In the genomic region with DNA sequence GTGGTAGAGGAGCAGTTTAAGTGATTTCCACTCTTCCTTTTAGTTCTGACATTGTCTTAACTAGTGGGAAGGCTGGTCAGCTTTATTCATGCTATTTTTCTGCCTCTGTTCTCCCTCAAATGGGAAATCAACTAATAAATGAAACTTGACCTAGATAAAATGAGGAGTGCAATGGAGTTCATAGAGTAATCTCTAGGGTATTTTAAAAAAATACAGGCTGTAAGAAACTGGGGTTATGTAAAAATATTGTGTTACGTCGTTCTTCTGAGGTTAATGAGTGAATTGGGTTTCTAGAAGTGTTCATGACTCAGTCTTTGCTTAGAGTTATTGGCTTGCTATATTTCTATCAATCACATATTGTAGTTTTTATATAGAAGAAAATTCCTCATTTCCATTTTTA, we compare ENCODE assay signal across 31 cellular contexts.
"Had no signal": no experiment of that assay in that cellular context is flagged by ENCODE, and none has a peak within 500 bp of the region (broad histone marks: within the 10 kb centered on the region; RNA-seq: fewer than 3 reads in every experiment).

No MANE protein-coding gene starts in this region.

- H3K4me3 ChIP-seq: body of pancreas, breast epithelium had no signal

- H3K27ac ChIP-seq: body of pancreas, brain microvascular endothelial cell, breast epithelium, WERI-Rb-1 had no signal

- H3K9me3 ChIP-seq: body of pancreas, breast epithelium had no signal

- ATAC-seq: activated CD4-positive, alpha-beta T cell treated with anti-CD3 and anti-CD28 coated beads for 36 hours; activated CD4-positive, CD25-positive, alpha-beta regulatory T cell treated with anti-CD3 and anti-CD28 coated beads, Interleukin-2, amount 50 U/mL, for 24 hours; activated CD8-positive, alpha-beta memory T cell treated with anti-CD3 and anti-CD28 coated beads, Interleukin-2, amount 10 ng/mL, durations not matched to agents 7 days and 5 days; activated CD8-positive, alpha-beta T cell treated with anti-CD3 and anti-CD28 coated beads, Interleukin-2, amount 10 ng/mL, durations not matched to agents 7 days and 5 days; activated naive CD8-positive, alpha-beta T cell treated with anti-CD3 and anti-CD28 coated beads, Interleukin-2, amount 50 U/mL, for 24 hours; body of pancreas; WTC11 had no signal

- H3K36me3 ChIP-seq: brain microvascular endothelial cell, breast epithelium, WERI-Rb-1 had no signal

- FAIRE-seq: astrocyte had no signal

- H3K4me1 ChIP-seq: body of pancreas, breast epithelium had no signal

- DNase-seq: activated CD4-positive, alpha-beta memory T cell treated with anti-CD3 and anti-CD28 coated beads, Interleukin-2, amount 10 ng/mL, durations not matched to agents 7 days and 5 days; activated CD4-positive, alpha-beta T cell treated with anti-CD3 and anti-CD28 coated beads for 1 hour; activated CD4-positive, alpha-beta T cell treated with anti-CD3 and anti-CD28 coated beads for 36 hours; activated CD4-positive, alpha-beta T cell treated with anti-CD3 and anti-CD28 coated beads for 48 hours; activated CD4-positive, alpha-beta T cell treated with anti-CD3 and anti-CD28 coated beads, Interleukin-2, amount 10 ng/mL, durations not matched to agents 7 days and 5 days; activated CD4-positive, alpha-beta T cell treated with anti-CD3 and anti-CD28 coated beads, Interleukin-2, amount 50 U/mL, for 48 hours; activated CD4-positive, CD25-positive, alpha-beta regulatory T cell; activated CD8-positive, alpha-beta memory T cell treated with anti-CD3 and anti-CD28 coated beads for 24 hours; activated CD8-positive, alpha-beta memory T cell treated with anti-CD3 and anti-CD28 coated beads, Interleukin-2, amount 10 ng/mL, durations not matched to agents 7 days and 5 days; activated CD8-positive, alpha-beta memory T cell treated with anti-CD3 and anti-CD28 coated beads, Interleukin-2, amount 50 U/mL, for 48 hours; activated CD8-positive, alpha-beta T cell treated with anti-CD3 and anti-CD28 coated beads, Interleukin-2, amount 10 ng/mL, durations not matched to agents 7 days and 5 days; activated effector memory CD4-positive, alpha-beta T cell treated with Interleukin-2 at 50 U/mL for 16 hours; activated gamma-delta T cell; activated naive CD4-positive, alpha-beta T cell treated with anti-CD3 and anti-CD28 coated beads, Interleukin-2, amount 10 ng/mL, durations not matched to agents 7 days and 5 days; activated naive CD4-positive, alpha-beta T cell treated with Interleukin-2 at 50 U/mL for 16 hours; activated naive CD8-positive, alpha-beta T cell treated with anti-CD3 and anti-CD28 coated beads, Interleukin-2, amount 10 ng/mL, durations not matched to agents 7 days and 5 days; activated naive CD8-positive, alpha-beta T cell treated with anti-CD3 and anti-CD28 coated beads, Interleukin-2, amount 50 U/mL, for 24 hours; activated T-cell treated with anti-CD3 and anti-CD28 coated beads, Interleukin-2, amount 50 U/mL, for 24 hours; activated T-cell treated with anti-CD3 and anti-CD28 coated beads, Interleukin-2, amount 50 U/mL, for 48 hours; aorta; body of pancreas; brain microvascular endothelial cell; central memory CD4-positive, alpha-beta T cell; T-helper 1 cell; T-helper 2 cell; T-helper 9 cell; WERI-Rb-1 had no signal

- H3K27me3 ChIP-seq: body of pancreas, brain microvascular endothelial cell, breast epithelium had no signal
